ENCODE assay signal across 27 cellular contexts in genomic region chr11:116244425-116244824, GRCh38.
"Had no signal": no experiment of that assay in that cellular context is flagged by ENCODE, and none has a peak within 500 bp of the region (broad histone marks: within the 10 kb centered on the region; RNA-seq: fewer than 3 reads in every experiment).

No MANE protein-coding gene starts in this region.

- H3K27me3 ChIP-seq: neutrophil, pancreas, right lobe of liver, thyroid gland, tibial nerve, upper lobe of left lung, vagina had no signal

- H3K36me3 Mint-ChIP-seq: naive thymus-derived CD8-positive, alpha-beta T cell; natural killer cell treated with Interleukin-12 subunit alpha and Interleukin-12 subunit beta and Interleukin-15 and Interleukin-18, amount 100 ng/mL, for 72 hours; stimulated activated effector memory CD8-positive, alpha-beta T cell treated with anti-CD3 and anti-CD28 coated beads, Interleukin-12 subunit alpha, Interleukin-12 subunit beta, amount 100 ng/mL, for 72 hours; stimulated activated naive B cell treated with anti-CD40 and anti-IgM and Interleukin-4, amounts not matched to agents 10 μg/mL and 1 μg/mL and 100 μg/mL, for 72 hours had no signal

- H3K36me3 ChIP-seq: neutrophil, pancreas, right lobe of liver, sigmoid colon, stomach, thoracic aorta, thyroid gland, tibial nerve, upper lobe of left lung, vagina had no signal

- H3K9me3 ChIP-seq: neutrophil, pancreas, psoas muscle, right lobe of liver, sigmoid colon, stomach, thoracic aorta, thyroid gland, tibial nerve, upper lobe of left lung, vagina had no signal

- DNase-seq: naive thymus-derived CD8-positive, alpha-beta T cell; nephron progenitor cell; nucleus accumbens; pancreas; psoas muscle; right cardiac atrium; right lobe of liver; sigmoid colon; small intestine; stimulated activated CD4-positive, alpha-beta T cell treated with anti-CD3 and anti-CD28 coated beads, Interleukin-15, amount 100 ng/mL, for 24 hours; stimulated activated CD4-positive, alpha-beta T cell treated with anti-CD3 and anti-CD28 coated beads, Interleukin-2, amount 100 ng/mL, for 24 hours; stimulated activated CD4-positive, alpha-beta T cell treated with anti-CD3 and anti-CD28 coated beads, Interleukin-2, amount 100 ng/mL, for 48 hours; stimulated activated CD4-positive, alpha-beta T cell treated with anti-CD3 and anti-CD28 coated beads, Interleukin-4, amount 100 ng/mL, for 24 hours; stimulated activated naive B cell treated with anti-CD40 and anti-IgM and Interleukin-4, amounts not matched to agents 10 μg/mL and 1 μg/mL and 100 μg/mL, for 72 hours; stimulated activated naive CD4-positive, alpha-beta T cell treated with Interleukin-2 at 50 U/mL for 16 hours; stomach; thyroid gland; trophoblast cell had no signal

- H3K27ac Mint-ChIP-seq: natural killer cell treated with Interleukin-12 subunit alpha and Interleukin-12 subunit beta and Interleukin-15 and Interleukin-18, amount 100 ng/mL, for 72 hours; nephron progenitor cell; progenitor cell of endocrine pancreas; stimulated activated effector memory CD8-positive, alpha-beta T cell treated with anti-CD3 and anti-CD28 coated beads, Interleukin-12 subunit alpha, Interleukin-12 subunit beta, amount 100 ng/mL, for 72 hours; stimulated activated naive B cell treated with anti-CD40 and anti-IgM and Interleukin-4, amounts not matched to agents 10 μg/mL and 1 μg/mL and 100 μg/mL, for 72 hours; stimulated activated naive CD8-positive, alpha-beta T cell treated with anti-CD3 and anti-CD28 coated beads, Interleukin-15, Interleukin-2, amounts not matched to agents 100 ng/mL and 50 ng/mL, for 24 hours had no signal

- H3K4me1 Mint-ChIP-seq: naive thymus-derived CD8-positive, alpha-beta T cell; stimulated activated effector memory CD8-positive, alpha-beta T cell treated with anti-CD3 and anti-CD28 coated beads, Interleukin-12 subunit alpha, Interleukin-12 subunit beta, amount 100 ng/mL, for 72 hours; stimulated activated naive B cell treated with anti-CD40 and anti-IgM and Interleukin-4, amounts not matched to agents 10 μg/mL and 1 μg/mL and 100 μg/mL, for 72 hours had no signal

- H3K27ac ChIP-seq: neutrophil, pancreas, psoas muscle, right lobe of liver, stomach, thoracic aorta, thyroid gland, tibial nerve, upper lobe of left lung, vagina had no signal

- H3K4me3 ChIP-seq: pancreas, psoas muscle, right lobe of liver, sigmoid colon, stomach, thoracic aorta, thyroid gland, tibial nerve, upper lobe of left lung, vagina had no signal

- H3K4me3 Mint-ChIP-seq: naive thymus-derived CD8-positive, alpha-beta T cell; natural killer cell treated with Interleukin-12 subunit alpha and Interleukin-12 subunit beta and Interleukin-15 and Interleukin-18, amount 100 ng/mL, for 72 hours; nephron progenitor cell; stimulated activated effector memory CD8-positive, alpha-beta T cell treated with anti-CD3 and anti-CD28 coated beads, Interleukin-12 subunit alpha, Interleukin-12 subunit beta, amount 100 ng/mL, for 72 hours; stimulated activated naive B cell treated with anti-CD40 and anti-IgM and Interleukin-4, amounts not matched to agents 10 μg/mL and 1 μg/mL and 100 μg/mL, for 72 hours; stimulated activated naive CD8-positive, alpha-beta T cell treated with anti-CD3 and anti-CD28 coated beads, Interleukin-15, Interleukin-2, amounts not matched to agents 100 ng/mL and 50 ng/mL, for 24 hours had no signal

- ATAC-seq: naive thymus-derived CD8-positive, alpha-beta T cell; natural killer cell treated with Interleukin-12 subunit alpha and Interleukin-12 subunit beta and Interleukin-15 and Interleukin-18, amount 100 ng/mL, for 72 hours; pancreas; psoas muscle; right cardiac atrium; right lobe of liver; stimulated activated effector memory CD8-positive, alpha-beta T cell treated with anti-CD3 and anti-CD28 coated beads, Interleukin-12 subunit alpha, Interleukin-12 subunit beta, amount 100 ng/mL, for 72 hours; stimulated activated naive B cell treated with anti-CD40 and anti-IgM and Interleukin-4, amounts not matched to agents 10 μg/mL and 1 μg/mL and 100 μg/mL, for 72 hours had no signal

- H3K27me3 Mint-ChIP-seq: stimulated activated naive B cell treated with anti-CD40 and anti-IgM and Interleukin-4, amounts not matched to agents 10 μg/mL and 1 μg/mL and 100 μg/mL, for 72 hours had no signal

- H3K9me3 Mint-ChIP-seq: natural killer cell treated with Interleukin-12 subunit alpha and Interleukin-12 subunit beta and Interleukin-15 and Interleukin-18, amount 100 ng/mL, for 72 hours; nephron progenitor cell; stimulated activated effector memory CD8-positive, alpha-beta T cell treated with anti-CD3 and anti-CD28 coated beads, Interleukin-12 subunit alpha, Interleukin-12 subunit beta, amount 100 ng/mL, for 72 hours; stimulated activated naive CD8-positive, alpha-beta T cell treated with anti-CD3 and anti-CD28 coated beads, Interleukin-15, Interleukin-2, amounts not matched to agents 100 ng/mL and 50 ng/mL, for 24 hours had no signal

- H3K4me1 ChIP-seq: pancreas, psoas muscle, right lobe of liver, thyroid gland, tibial nerve, upper lobe of left lung, vagina had no signal
